Comparison of ENCODE assay signal across 19 cellular contexts in genomic region chr19:14509382-14509781, GRCh38. TPM values are rescaled to one million over a fixed set of nuclear protein-coding genes. Genes with fewer than 3 reads are reported as not detected.
DNase-seq lines count a peak whose midpoint lies in the region; ATAC-seq and TF ChIP-seq lines count a peak whose summit lies in the region.
"Had no signal": no experiment of that assay in that cellular context is flagged by ENCODE, and none has a peak within 500 bp of the region (broad histone marks: within the 10 kb centered on the region; RNA-seq: fewer than 3 reads in every experiment).

No MANE protein-coding gene starts in this region.

- ATAC-seq in GM18505 (IDR thresholded peaks at IDR 0.05; ENCODE audit: unreplicated experiment), result no peak
- ATAC-seq: mucosa of descending colon; stimulated activated naive CD8-positive, alpha-beta T cell treated with anti-CD3 and anti-CD28 coated beads, Interleukin-15, amount 100 ng/mL, for 72 hours had no signal

- H3K9me3 ChIP-seq in esophagus muscularis mucosa (no peaks in the 10 kb centered on the region), stomach (no peaks in the 10 kb centered on the region)
- H3K9me3 ChIP-seq: mucosa of descending colon, SK-N-SH had no signal

- peaks cover 65% of the 10 kb centered on the region for H3K4me1 Mint-ChIP-seq in activated CD4-positive, alpha-beta T cell treated with anti-CD3 and anti-CD28 coated beads, Interleukin-2, amount 10 ng/mL, durations not matched to agents 7 days and 5 days

- H3K36me3 ChIP-seq in esophagus muscularis mucosa (peaks cover 4 to 16% (median 10%) of the 10 kb centered on the region in 4 donors), stomach (peaks cover under 1 to 15% (median 13%) of the 10 kb centered on the region in 4 donors)

- no peaks in the 10 kb centered on the region for H3K36me3 Mint-ChIP-seq in activated CD4-positive, alpha-beta T cell treated with anti-CD3 and anti-CD28 coated beads, Interleukin-2, amount 10 ng/mL, durations not matched to agents 7 days and 5 days (ENCODE audit: low read depth)

- H3K4me3 Mint-ChIP-seq in activated CD4-positive, alpha-beta T cell treated with anti-CD3 and anti-CD28 coated beads, Interleukin-2, amount 10 ng/mL, durations not matched to agents 7 days and 5 days, result no peak overlapping the region
- H3K4me3 Mint-ChIP-seq: stimulated activated naive CD8-positive, alpha-beta T cell treated with anti-CD3 and anti-CD28 coated beads, Interleukin-15, amount 100 ng/mL, for 72 hours had no signal

- no peaks in the 10 kb centered on the region for H3K27me3 ChIP-seq in esophagus muscularis mucosa
- no peaks in the 10 kb centered on the region for H3K27me3 ChIP-seq in stomach

- H3K27ac ChIP-seq in esophagus muscularis mucosa (replicated peaks in 1 of 4) (peak overlapping the region; percentile 73 to 81 (median 74)), stomach (peak overlapping the region in 4 of 5 donors; percentile 59 to 73 (median 70))
- H3K27ac ChIP-seq: parathyroid adenoma, VCaP had no signal

- 81% methylated on average over 4 of the region's 4 CpGs for WGBS in esophagus muscularis mucosa
- 78 to 85% (median 82%) methylated on average over 4 of the region's 4 CpGs for WGBS in stomach, 5 donors

- H3K4me1 ChIP-seq in esophagus muscularis mucosa (peaks cover 12 to 36% (median 28%) of the 10 kb centered on the region in 4 donors), stomach (peaks cover 12 to 75% (median 21%) of the 10 kb centered on the region in 4 donors)

- no peaks in the 10 kb centered on the region for H3K9me3 Mint-ChIP-seq in activated CD4-positive, alpha-beta T cell treated with anti-CD3 and anti-CD28 coated beads, Interleukin-2, amount 10 ng/mL, durations not matched to agents 7 days and 5 days
- H3K9me3 Mint-ChIP-seq: stimulated activated naive CD8-positive, alpha-beta T cell treated with anti-CD3 and anti-CD28 coated beads, Interleukin-15, amount 100 ng/mL, for 72 hours had no signal

- peak overlapping the region; percentile 10 for H3K27ac Mint-ChIP-seq in activated CD4-positive, alpha-beta T cell treated with anti-CD3 and anti-CD28 coated beads, Interleukin-2, amount 10 ng/mL, durations not matched to agents 7 days and 5 days
- H3K27ac Mint-ChIP-seq: stimulated activated naive CD8-positive, alpha-beta T cell treated with anti-CD3 and anti-CD28 coated beads, Interleukin-15, amount 100 ng/mL, for 72 hours had no signal

- TF ChIP-seq EP300 in esophagus muscularis mucosa (IDR thresholded peaks at IDR 0.05) (no peak), stomach (IDR thresholded peaks at IDR 0.05) (no peak)

- POLR2A ChIA-PET in activated CD4-positive, alpha-beta T cell treated with anti-CD3 and anti-CD28 coated beads, Interleukin-2, amount 10 ng/mL, durations not matched to agents 7 days and 5 days (lab: Charles Lee), result no interaction called here

- DNase-seq in activated CD4-positive, alpha-beta T cell treated with anti-CD3 and anti-CD28 coated beads, Interleukin-2, amount 10 ng/mL, durations not matched to agents 7 days and 5 days, result no peak
- no peak for DNase-seq in activated CD4-positive, alpha-beta T cell treated with anti-CD3 and anti-CD28 coated beads for 48 hours
- DNase-seq in NCI-H82 treated with DMSO at 0.1 percent for 48 hours (lab: John Stamatoyannopoulos, UW; ENCODE audit: unreplicated experiment), result peak; percentile 36
- no peak for DNase-seq in esophagus muscularis mucosa (ENCODE audit: extremely low spot score)
- no peak for DNase-seq in stomach
- DNase-seq in NCI-H2171 (lab: John Stamatoyannopoulos, UW), result no peak
- no peak for DNase-seq in COLO829 (ENCODE audit: low spot score)
- DNase-seq: COR-L47; GF-D8; Kasumi-1; mucosa of descending colon; NCI-H1436 treated with DMSO at 0.1 percent for 48 hours; SK-N-SH; stimulated activated CD4-positive, alpha-beta T cell treated with anti-CD3 and anti-CD28 coated beads, Interleukin-12 subunit alpha, Interleukin-12 subunit beta, amount 100 ng/mL, for 4 hours; stimulated activated naive CD8-positive, alpha-beta T cell treated with anti-CD3 and anti-CD28 coated beads, Interleukin-15, amount 100 ng/mL, for 72 hours had no signal

- intact Hi-C loops in esophagus muscularis mucosa (cut with DNase I) (no loop called here), stomach (cut with DNase I; ENCODE audit: low total_unique reads) (no loop called here)

- H3K4me3 ChIP-seq in esophagus muscularis mucosa, result no peak overlapping the region
- no peak overlapping the region for H3K4me3 ChIP-seq in stomach
- H3K4me3 ChIP-seq: mucosa of descending colon had no signal

- TF ChIP-seq CTCF in esophagus muscularis mucosa (IDR thresholded peaks at IDR 0.05) (no peak), stomach (IDR thresholded peaks at IDR 0.05) (no peak)

- TF ChIP-seq POLR2A in esophagus muscularis mucosa (IDR thresholded peaks at IDR 0.05; ENCODE audit: low read depth), result no peak
- TF ChIP-seq POLR2A in stomach (IDR thresholded peaks at IDR 0.05), result no peak
- no peak for TF ChIP-seq POLR2A in GM18505 (IDR thresholded peaks at IDR 0.05; ENCODE audit: borderline replicate concordance, extremely low read depth, insufficient read depth, insufficient read length)

- no peaks in the 10 kb centered on the region for H3K27me3 Mint-ChIP-seq in activated CD4-positive, alpha-beta T cell treated with anti-CD3 and anti-CD28 coated beads, Interleukin-2, amount 10 ng/mL, durations not matched to agents 7 days and 5 days
- H3K27me3 Mint-ChIP-seq: stimulated activated naive CD8-positive, alpha-beta T cell treated with anti-CD3 and anti-CD28 coated beads, Interleukin-15, amount 100 ng/mL, for 72 hours had no signal

- CTCF ChIA-PET in activated CD4-positive, alpha-beta T cell treated with anti-CD3 and anti-CD28 coated beads, Interleukin-2, amount 10 ng/mL, durations not matched to agents 7 days and 5 days (lab: Charles Lee), result interaction anchor here (1.6 kb wide), 1 partner anchor 63 kb away, joined by 5 read pairs; the partner anchor contains the start of gene NDUFB7

RNA-seq across cellular contexts. Expression of gene DNAJB1, which starts 8.8 kb away (rescaled TPM):
- 100 to 1,000 TPM in 1 of 2 experiments, 10 to 100 TPM in 1; 89.7 to 100 TPM for total RNA-seq in activated CD4-positive, alpha-beta T cell treated with anti-CD3 and anti-CD28 coated beads, Interleukin-2, amount 10 ng/mL, durations not matched to agents 7 days and 5 days
- total RNA-seq in esophagus muscularis mucosa (100 to 1,000 TPM in 1 of 4 donors, 10 to 100 TPM in 3; 50.3 to 102 (median 86.3) TPM), stomach (10 to 100 TPM in 4 of 5 donors, 1 to 10 TPM in 1; 9.9 to 62.6 (median 33.0) TPM)
- polyA plus RNA-seq in stomach, result 10 to 100 TPM; 74.9 to 85.8 (median 80.9) TPM

RNA-seq across cellular contexts. Expression of gene GIPC1, which starts 13.5 kb away (rescaled TPM):
- 10 to 100 TPM; 36.5 to 47.2 TPM for total RNA-seq in activated CD4-positive, alpha-beta T cell treated with anti-CD3 and anti-CD28 coated beads, Interleukin-2, amount 10 ng/mL, durations not matched to agents 7 days and 5 days
- total RNA-seq in esophagus muscularis mucosa, result 100 to 1,000 TPM in 3 of 4 donors, 10 to 100 TPM in 1; 88.5 to 138 (median 108) TPM
- total RNA-seq in stomach, result 100 to 1,000 TPM in 4 of 5 donors, 10 to 100 TPM in 1; 73.3 to 662 (median 174) TPM
- polyA plus RNA-seq in stomach, result 100 to 1,000 TPM in 2 of 3 donors, 10 to 100 TPM in 1; 98.9 to 126 (median 102) TPM

RNA-seq across cellular contexts. Expression of gene TECR, which starts 20.0 kb away (rescaled TPM):
- total RNA-seq in activated CD4-positive, alpha-beta T cell treated with anti-CD3 and anti-CD28 coated beads, Interleukin-2, amount 10 ng/mL, durations not matched to agents 7 days and 5 days, result 100 to 1,000 TPM; 169 to 190 TPM
- total RNA-seq in esophagus muscularis mucosa (10 to 100 TPM; 18.7 to 32.7 (median 25.7) TPM), stomach (10 to 100 TPM; 10.5 to 90.4 (median 54.0) TPM)
- polyA plus RNA-seq in stomach, result 100 to 1,000 TPM; 114 to 266 (median 166) TPM

RNA-seq across cellular contexts. Expression of gene PTGER1, which starts 34.2 kb away (rescaled TPM):
- total RNA-seq in activated CD4-positive, alpha-beta T cell treated with anti-CD3 and anti-CD28 coated beads, Interleukin-2, amount 10 ng/mL, durations not matched to agents 7 days and 5 days, result under 1 TPM; 0.19 to 0.27 TPM
- total RNA-seq in esophagus muscularis mucosa, result 1 to 10 TPM in 2 of 4 donors, under 1 TPM in 1, not detected in 1; 0.80 to 1.8 (median 1.3) TPM
- 1 to 10 TPM in 2 of 5 donors, not detected in 3; 1.2 to 3.3 TPM for total RNA-seq in stomach
- 1 to 10 TPM in 2 of 3 donors, not detected in 1; 1.4 to 3.4 TPM for polyA plus RNA-seq in stomach
- polyA plus RNA-seq: keratinocyte had no signal
